Comparison of ENCODE assay signal across 7 cellular contexts in genomic region chr1:156383023-156383422, GRCh38. TPM values are rescaled to one million over a fixed set of nuclear protein-coding genes. Genes with fewer than 3 reads are reported as not detected.
DNase-seq lines count a peak whose midpoint lies in the region; ATAC-seq, FAIRE-seq and TF ChIP-seq lines count a peak whose summit lies in the region.

No MANE protein-coding gene starts in this region.

- no peak for TF ChIP-seq POLR2A in uterus (IDR thresholded peaks at IDR 0.05)

- no peaks in the 10 kb centered on the region for H3K36me3 ChIP-seq in RWPE2 (ENCODE audit: low read depth)
- H3K36me3 ChIP-seq in uterus: no peaks in the 10 kb centered on the region

- H3K4me3 ChIP-seq in RWPE2 (ENCODE audit: severe bottlenecking) (no peak overlapping the region), uterus (no peak overlapping the region)

- H3K27ac ChIP-seq in RWPE2 (ENCODE audit: poor library complexity, severe bottlenecking): no peak overlapping the region
- no peak overlapping the region for H3K27ac ChIP-seq in uterus

- ATAC-seq in RWPE2 (ENCODE audit: low read depth): peak; percentile 79

- no peaks in the 10 kb centered on the region for H3K27me3 ChIP-seq in RWPE2 (ENCODE audit: insufficient read depth, poor library complexity, severe bottlenecking)
- H3K27me3 ChIP-seq in uterus: no peaks in the 10 kb centered on the region

- in situ Hi-C loops in GM13976 (cut with MboI; ENCODE audit: low sequenced_read_pairs, unreplicated experiment): loop anchor here (10.0 kb wide), 1 partner anchor 222 kb away; the partner anchor contains the start of gene GPATCH4

- peak; percentile 87 for DNase-seq in GM13976 (ENCODE audit: low spot score)
- DNase-seq in RWPE2 (ENCODE audit: low spot score): no peak
- peak; percentile 86 for DNase-seq in activated effector memory CD4-positive, alpha-beta T cell treated with anti-CD3 and anti-CD28 coated beads, Interleukin-2, amount 50 U/mL, for 16 hours
- DNase-seq in frontal cortex (ENCODE audit: low spot score in 2 of 2): peak; percentile 73 to 83
- DNase-seq in pons (ENCODE audit: low spot score): peak; percentile 86
- peak; percentile 27 to 39 for DNase-seq in uterus

- intact Hi-C loops in uterus (cut with DNase I; ENCODE audit: low total_unique reads): no loop called here

- H3K9me3 ChIP-seq in RWPE2 (ENCODE audit: severe bottlenecking) (no peaks in the 10 kb centered on the region), uterus (no peaks in the 10 kb centered on the region)

- H3K4me1 ChIP-seq in RWPE2 (ENCODE audit: insufficient read depth, poor library complexity, severe bottlenecking) (no peaks in the 10 kb centered on the region), uterus (no peaks in the 10 kb centered on the region)

- FAIRE-seq in frontal cortex (lab: Jason Lieb, UNC): no peak

- TF ChIP-seq CTCF in GM13976 (IDR thresholded peaks at IDR 0.05; ENCODE audit: borderline replicate concordance, control extremely low read depth, extremely low read depth, insufficient read depth, missing control alignments): peak; percentile 84
- TF ChIP-seq CTCF in LNCAP (IDR thresholded peaks at IDR 0.05): peak; percentile 86
- peak; percentile 73 for TF ChIP-seq CTCF in RWPE2 (IDR thresholded peaks at IDR 0.05; ENCODE audit: poor library complexity, severe bottlenecking)
- peak; percentile 44 to 71 (median 56) for TF ChIP-seq CTCF in uterus (IDR thresholded peaks at IDR 0.05)

RNA-seq across cellular contexts. Expression of gene RHBG, which starts 14.0 kb away (rescaled TPM):
- not detected for total RNA-seq in frontal cortex
- under 1 TPM in 1 of 4 donors, not detected in 3; 0.49 TPM for total RNA-seq in uterus

RNA-seq across cellular contexts. Expression of gene TSACC, which starts 44.7 kb away (rescaled TPM):
- total RNA-seq in frontal cortex (not detected), uterus (not detected)

RNA-seq across cellular contexts. Expression of gene CCT3, which starts 44.9 kb away (rescaled TPM):
- 355 TPM for total RNA-seq in frontal cortex
- total RNA-seq in uterus: 100 to 1,000 TPM; 114 to 267 (median 192) TPM
